8 cellular contexts compared by ENCODE assay signal in genomic region chr11:60951611-60951908, GRCh38. TPM values are rescaled to one million over a fixed set of nuclear protein-coding genes. Genes with fewer than 3 reads are reported as not detected.
DNase-seq lines count a peak whose midpoint lies in the region; ATAC-seq and TF ChIP-seq lines count a peak whose summit lies in the region.

No MANE protein-coding gene starts in this region.

- peak; percentile 5 for ATAC-seq in left lung

- DNase-seq in brain microvascular endothelial cell, result no peak
- DNase-seq in left lung, result no peak
- no peak for DNase-seq in GM10248 (ENCODE audit: extremely low spot score)
- DNase-seq in DMS153 (lab: John Stamatoyannopoulos, UW), result no peak
- no peak for DNase-seq in NCI-H446 (lab: John Stamatoyannopoulos, UW)
- no peak for DNase-seq in GOT3 (lab: John Stamatoyannopoulos, UW)

- no peak overlapping the region for H3K27ac ChIP-seq in HUES64 (ENCODE audit: low read depth, low read length)
- no peak overlapping the region for H3K27ac ChIP-seq in brain microvascular endothelial cell
- H3K27ac ChIP-seq in left lung, result peak overlapping the region; percentile 92 to 96
- H3K27ac ChIP-seq in subcutaneous abdominal adipose tissue (ENCODE audit: low read depth, low read length), result peak overlapping the region; percentile 87

- intact Hi-C loops in left lung (cut with DNase I), result no loop called here

- H3K9me3 ChIP-seq in HUES64 (ENCODE audit: insufficient read depth, low read depth, low read length), result no peaks in the 10 kb centered on the region
- no peaks in the 10 kb centered on the region for H3K9me3 ChIP-seq in left lung
- no peaks in the 10 kb centered on the region for H3K9me3 ChIP-seq in subcutaneous abdominal adipose tissue (ENCODE audit: control insufficient read depth in 5 of 5, low read length in 5 of 5)

- in situ Hi-C loops in brain microvascular endothelial cell (cut with HindIII; ENCODE audit: low pct_ligation_motif_present, low sequenced_read_pairs), result no loop called here

- TF ChIP-seq CTCF in brain microvascular endothelial cell (IDR thresholded peaks at IDR 0.05; ENCODE audit: low read depth, low read length, missing control alignments), result no peak
- no peak for TF ChIP-seq CTCF in left lung (IDR thresholded peaks at IDR 0.05)
- TF ChIP-seq CTCF in GM10248 (IDR thresholded peaks at IDR 0.05; ENCODE audit: control extremely low read depth, extremely low read depth, low read depth, missing control alignments), result no peak

- H3K4me1 ChIP-seq in HUES64 (ENCODE audit: insufficient read depth, low read length), result peaks cover 12% of the 10 kb centered on the region; the same call in 1 of the 2 replicates
- H3K4me1 ChIP-seq in left lung, result peaks cover 3 to 70% of the 10 kb centered on the region in 2 donors
- peaks cover 0 to 45% (median 26%) of the 10 kb centered on the region in 5 donors for H3K4me1 ChIP-seq in subcutaneous abdominal adipose tissue (ENCODE audit: control insufficient read depth in 5 of 5, insufficient read depth in 5 of 5, low read length in 5 of 5)

- H3K9ac ChIP-seq in HUES64 (ENCODE audit: low read depth, low read length) (peak overlapping the region; percentile 37), subcutaneous abdominal adipose tissue (ENCODE audit: low read length in 5 of 5) (peak overlapping the region; percentile 3 to 84 (median 70))

- H3K36me3 ChIP-seq in HUES64 (ENCODE audit: insufficient read depth, low read length) (no peaks in the 10 kb centered on the region), brain microvascular endothelial cell (replicated peaks) (no peaks in the 10 kb centered on the region), left lung (peaks cover 0 to 12% of the 10 kb centered on the region in 2 donors), subcutaneous abdominal adipose tissue (ENCODE audit: control insufficient read depth in 5 of 5, insufficient read depth in 5 of 5, low read length in 5 of 5) (peaks cover 0 to 8% (median 2%) of the 10 kb centered on the region in 5 donors)

- 2% methylated on average over 9 of the region's 9 CpGs for WGBS in HUES64

- peak overlapping the region; percentile 56 for H3K4me3 ChIP-seq in HUES64 (ENCODE audit: low read length)
- peak overlapping the region; percentile 53 for H3K4me3 ChIP-seq in brain microvascular endothelial cell (ENCODE audit: low read depth, low read length)
- peak overlapping the region; percentile 36 to 64 for H3K4me3 ChIP-seq in left lung
- peak overlapping the region; percentile 58 to 93 (median 79) for H3K4me3 ChIP-seq in subcutaneous abdominal adipose tissue (ENCODE audit: low read depth in 1 of 5, low read length in 5 of 5)

- POLR2A ChIA-PET in GM10248 (lab: Yijun Ruan, JAX), result interaction anchor here (0.6 kb wide), 1 partner anchor 86 kb away, joined by 3 read pairs; no protein-coding TSS in a partner anchor

- CTCF ChIA-PET in GM10248 (lab: Yijun Ruan, JAX), result interaction anchor here (1.2 to 4.3 kb wide), 3 partner anchors 9 to 19 kb away, joined by 3 to 15 read pairs (median 9); partner anchors contain the start of gene CD6

- H3K27me3 ChIP-seq in HUES64 (ENCODE audit: insufficient read depth, low read length) (peaks cover 35% of the 10 kb centered on the region), brain microvascular endothelial cell (replicated peaks) (peaks cover 5% of the 10 kb centered on the region), left lung (peaks cover 0 to 10% of the 10 kb centered on the region in 2 donors), subcutaneous abdominal adipose tissue (ENCODE audit: control insufficient read depth in 5 of 5, insufficient read depth in 4 of 5, low read length in 5 of 5) (no peaks in the 10 kb centered on the region)

RNA-seq across cellular contexts. Expression of gene SLC15A3, which starts 0.4 kb away (rescaled TPM):
- polyA plus RNA-seq in HUES64 (2013, experiment 1 of 2), result 15.9 TPM
- 19.1 TPM for polyA plus RNA-seq in HUES64 (2013, experiment 2 of 2)
- 10 to 100 TPM; 60.4 to 96.4 TPM for total RNA-seq in left lung

RNA-seq across cellular contexts. Expression of gene CD6, which starts 19.9 kb away (rescaled TPM):
- polyA plus RNA-seq in HUES64 (2013, experiment 1 of 2), result not detected
- polyA plus RNA-seq in HUES64 (2013, experiment 2 of 2), result 0.13 TPM
- total RNA-seq in left lung, result 1 to 10 TPM; 1.7 to 6.3 TPM

RNA-seq across cellular contexts. Expression of gene TMEM132A, which starts 27.3 kb away (rescaled TPM):
- polyA plus RNA-seq in HUES64 (2013, experiment 1 of 2), result 73.4 TPM
- polyA plus RNA-seq in HUES64 (2013, experiment 2 of 2), result 73.1 TPM
- 10 to 100 TPM; 12.3 to 37.1 TPM for total RNA-seq in left lung

RNA-seq across cellular contexts. Expression of gene TMEM109, which starts 37.6 kb away (rescaled TPM):
- polyA plus RNA-seq in HUES64 (2013, experiment 1 of 2), result 46.1 TPM
- polyA plus RNA-seq in HUES64 (2013, experiment 2 of 2), result 48.6 TPM
- 100 to 1,000 TPM; 105 to 130 TPM for total RNA-seq in left lung

RNA-seq across cellular contexts. Expression of gene PRPF19, which starts 45.2 kb away (rescaled TPM):
- polyA plus RNA-seq in HUES64 (2013, experiment 1 of 2), result 121 TPM
- polyA plus RNA-seq in HUES64 (2013, experiment 2 of 2), result 102 TPM
- 10 to 100 TPM; 49.1 to 76.8 TPM for total RNA-seq in left lung

Comparison
In these comparisons a context has a peak if more than half of its experiments do, and no peak if none do; other contexts are left out.
1. H3K27ac ChIP-seq: peak in left lung (2 of 2) and subcutaneous abdominal adipose tissue (single experiment); none in HUES64 (single experiment) and brain microvascular endothelial cell (single experiment).
2. Peak in every context shown above with its lines, with median percentiles within 50 percentile points of each other: H3K4me3 ChIP-seq.